In the genomic region with DNA sequence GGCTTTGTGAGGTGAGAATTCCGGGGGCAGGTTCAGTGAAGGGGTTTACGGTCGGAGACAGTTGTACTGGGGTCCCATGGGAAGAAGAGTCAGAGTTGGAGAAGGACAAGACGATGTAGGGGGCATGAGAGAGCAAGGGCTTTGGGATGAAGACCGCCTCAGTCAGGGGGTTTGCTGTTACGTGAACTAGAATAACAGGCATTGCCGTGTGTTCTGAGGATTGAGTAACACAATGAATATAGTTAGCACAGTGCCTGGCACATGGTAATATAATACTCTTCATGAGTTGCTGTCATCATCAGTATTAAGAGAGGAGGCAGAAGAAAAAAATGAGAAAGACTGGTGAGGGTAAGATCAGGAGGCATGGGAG, we compare ENCODE assay signal across 8 cellular contexts. TPM values are rescaled to one million over a fixed set of nuclear protein-coding genes. Genes with fewer than 3 reads are reported as not detected.
DNase-seq lines count a peak whose midpoint lies in the region; ATAC-seq, FAIRE-seq and TF ChIP-seq lines count a peak whose summit lies in the region.

No MANE protein-coding gene starts in this region.

- ATAC-seq in pancreas: no peak

- no peaks in the 10 kb centered on the region for H3K9me3 Mint-ChIP-seq in Calu3 (ENCODE audit: low read depth, unreplicated experiment)

- BruUV-seq in Calu3 (replicated peaks; lab: Mats Ljungman, UMichigan): no TSS peak

- H3K4me3 Mint-ChIP-seq in Calu3 (ENCODE audit: low read depth, unreplicated experiment): peak overlapping the region; percentile 88

- H3K4me1 Mint-ChIP-seq in Calu3 (ENCODE audit: low read depth, unreplicated experiment): peaks cover 26% of the 10 kb centered on the region

- no peak for TF ChIP-seq POLR2A in Peyer's patch (IDR thresholded peaks at IDR 0.05)

- H3K27ac ChIP-seq in Peyer's patch: peak overlapping the region; percentile 89 to 96 (median 95)
- peak overlapping the region; percentile 56 to 90 (median 83) for H3K27ac ChIP-seq in pancreas

- H3K9me3 ChIP-seq in Peyer's patch (no peaks in the 10 kb centered on the region), pancreas (no peaks in the 10 kb centered on the region)

- FAIRE-seq in pancreas (lab: Jason Lieb, UNC) (no peak), GM19239 (lab: Jason Lieb, UNC) (no peak)

- peak overlapping the region; percentile 76 to 96 (median 93) for H3K4me3 ChIP-seq in Peyer's patch
- H3K4me3 ChIP-seq in epithelial cell of proximal tubule (ENCODE audit: low read depth, low read length): peak overlapping the region; percentile 81
- peak overlapping the region; percentile 65 to 100 (median 90) for H3K4me3 ChIP-seq in pancreas

- peaks cover 48% of the 10 kb centered on the region for H3K36me3 Mint-ChIP-seq in Calu3 (ENCODE audit: insufficient read depth, unreplicated experiment)

- H3K36me3 ChIP-seq in Peyer's patch (peaks cover 0 to 38% (median 0%) of the 10 kb centered on the region in 3 donors), pancreas (peaks cover 0 to 34% (median 14%) of the 10 kb centered on the region in 3 donors)

- H3K27me3 ChIP-seq in Peyer's patch (no peaks in the 10 kb centered on the region), pancreas (no peaks in the 10 kb centered on the region)

- WGBS in pancreas, 2 donors: 0 to 1% methylated on average over 7 of the region's 7 CpGs

- no peaks in the 10 kb centered on the region for H3K27me3 Mint-ChIP-seq in Calu3 (ENCODE audit: unreplicated experiment)

- DNase-seq in Calu3 (no peak), Peyer's patch (no peak), epithelial cell of proximal tubule (ENCODE audit: low read depth) (no peak), pancreas (no peak), HUDEP-2 (lab: John Stamatoyannopoulos, UW; ENCODE audit: unreplicated experiment in 76 of 76) (no peak), GM19239 (ENCODE audit: insufficient read length, low spot score) (no peak), ecto neural progenitor cell (ENCODE audit: low spot score) (no peak), KBM-7 (no peak)

- in situ Hi-C loops in KBM-7 (cut with MboI; ENCODE audit: low pct_unique_long_range_greater_than_20kb, low sequenced_read_pairs): no loop called here

- CTCF ChIA-PET in Calu3 (lab: Charles Lee): interaction anchor here (0.8 to 2.4 kb wide), 6 partner anchors 17 to 259 kb away, joined by 3 to 20 read pairs (median 4); a partner anchor contains a TSS

- H3K27ac Mint-ChIP-seq in Calu3 (ENCODE audit: unreplicated experiment): peak overlapping the region; percentile 89

- H3K4me1 ChIP-seq in Peyer's patch (peaks cover 4 to 30% (median 6%) of the 10 kb centered on the region in 4 donors), pancreas (peaks cover 0 to 12% (median 5%) of the 10 kb centered on the region in 3 donors)

- TF ChIP-seq CTCF in Calu3 (IDR thresholded peaks at IDR 0.05; ENCODE audit: unreplicated experiment) (no peak), Peyer's patch (IDR thresholded peaks at IDR 0.05) (no peak), epithelial cell of proximal tubule (conservative IDR thresholded peaks at IDR 0.05; ENCODE audit: low read depth, low read length) (no peak), pancreas (IDR thresholded peaks at IDR 0.05) (no peak)

- intact Hi-C loops in Calu3 (cut with micrococcal nuclease; ENCODE audit: unreplicated experiment) (loop anchor here (1.0 to 5.0 kb wide), 4 partner anchors 20 to 89 kb away; a partner anchor contains a TSS), pancreas (cut with DNase I) (no loop called here)

RNA-seq across cellular contexts. Expression of a gene that starts 0.6 kb away (rescaled TPM):
- 34.4 and 34.9 TPM in 2 replicates for total RNA-seq in Calu3 (2022)
- total RNA-seq in Peyer's patch: 10 to 100 TPM; 11.6 to 42.1 (median 29.8) TPM
- total RNA-seq in epithelial cell of proximal tubule: 12.7 and 13.5 TPM in 2 replicates
- 10 to 100 TPM in 1 of 6 donors, 1 to 10 TPM in 5; 5.6 to 12.6 (median 7.0) TPM for total RNA-seq in pancreas
- 10 to 100 TPM in 1 of 2 donors, 1 to 10 TPM in 1; 3.9 to 10.7 TPM for polyA plus RNA-seq in pancreas

RNA-seq across cellular contexts. Expression of a gene that starts 0.8 kb away (rescaled TPM):
- total RNA-seq in Calu3 (2022) (12.5 and 13.0 TPM in 2 replicates), Peyer's patch (10 to 100 TPM in 2 of 4 donors, 1 to 10 TPM in 2; 3.3 to 17.2 (median 11.4) TPM), epithelial cell of proximal tubule (11.1 and 18.3 TPM in 2 replicates), pancreas (1 to 10 TPM; 1.5 to 5.5 (median 3.3) TPM)
- polyA plus RNA-seq in pancreas: 1 to 10 TPM; 4.5 to 6.4 TPM

RNA-seq across cellular contexts. Expression of a gene that starts 13.9 kb away (rescaled TPM):
- total RNA-seq in Calu3 (2022) (4.6 and 7.0 TPM in 2 replicates), Peyer's patch (10 to 100 TPM in 2 of 4 donors, 1 to 10 TPM in 2; 6.8 to 18.4 (median 12.0) TPM), epithelial cell of proximal tubule (0.58 and 2.2 TPM in 2 replicates), pancreas (1 to 10 TPM in 5 of 6 donors, under 1 TPM in 1; 0.52 to 2.1 (median 1.3) TPM)
- polyA plus RNA-seq in pancreas: 1 to 10 TPM; 5.3 to 8.2 TPM

RNA-seq across cellular contexts. Expression of a gene that starts 19.8 kb away (rescaled TPM):
- total RNA-seq in Calu3 (2022) (80.1 and 86.8 TPM in 2 replicates), Peyer's patch (100 to 1,000 TPM in 2 of 4 donors, 10 to 100 TPM in 2; 20.6 to 207 (median 102) TPM), epithelial cell of proximal tubule (129 and 214 TPM in 2 replicates), pancreas (10 to 100 TPM; 37.7 to 54.3 (median 49.7) TPM)
- polyA plus RNA-seq in pancreas: 10 to 100 TPM; 50.2 to 90.9 TPM

RNA-seq across cellular contexts. Expression of a gene that starts 33.4 kb away (rescaled TPM):
- total RNA-seq in Calu3 (2022) (49.3 and 52.0 TPM in 2 replicates), Peyer's patch (10 to 100 TPM; 30.5 to 71.4 (median 41.8) TPM), epithelial cell of proximal tubule (78.2 and 80.3 TPM in 2 replicates), pancreas (10 to 100 TPM; 25.7 to 64.2 (median 37.0) TPM)
- 10 to 100 TPM; 27.4 to 30.7 TPM for polyA plus RNA-seq in pancreas
